In the genomic region with DNA sequence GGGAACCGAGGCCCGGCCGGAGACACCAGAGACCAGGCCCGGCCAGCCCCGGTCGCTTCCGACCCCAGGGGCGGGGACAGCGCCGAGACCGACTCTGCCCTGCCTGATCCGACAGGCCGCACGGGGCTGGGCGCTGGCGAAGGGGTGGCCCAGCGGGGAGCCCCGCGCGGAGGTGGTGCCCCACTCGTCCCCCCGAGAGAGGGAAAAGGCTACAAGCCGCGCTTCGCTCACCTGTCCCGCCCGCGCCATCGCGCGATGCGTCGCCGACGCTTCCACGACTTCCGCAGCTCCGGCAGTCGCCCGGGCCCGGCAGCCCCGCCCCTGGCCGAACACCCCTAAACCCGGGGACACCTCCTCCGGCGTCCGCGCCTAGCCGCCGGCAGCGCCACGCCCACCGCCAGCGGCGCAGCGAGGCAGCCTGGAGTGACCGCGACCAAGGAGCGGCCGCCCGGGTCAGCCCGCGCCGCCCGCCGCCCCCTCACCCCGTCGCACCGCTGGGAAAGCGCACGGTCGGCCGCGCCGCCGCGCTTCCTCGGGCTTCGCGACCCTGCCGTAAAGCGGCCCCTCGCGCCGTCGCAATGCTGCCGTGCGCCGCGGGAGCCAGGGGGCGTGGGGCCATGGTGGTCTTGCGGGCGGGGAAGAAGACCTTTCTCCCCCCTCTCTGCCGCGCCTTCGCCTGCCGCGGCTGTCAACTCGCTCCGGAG, we compare ENCODE assay signal across 1 cellular context.
TF ChIP-seq lines count a peak whose summit lies in the region.

Gene BAG5 (minus strand): TSS at position 273 of the 704 bp plus-strand sequence. CDS start 1,493 bp downstream, outside the sequence.
Gene COA8 (plus strand): TSS at position 576 of the 704 bp plus-strand sequence. CDS start 42 bp downstream, at position 618.

TF ChIP-seq in K562, 482 proteins besides CTCF, POLR2A, EP300 and RAD21 (continued from another document and continues in another):
- TF ChIP-seq MTF1 (CRISPR knock-in tag; IDR thresholded peaks at IDR 0.05; ENCODE audit: borderline replicate concordance) = no peak
- TF ChIP-seq LCOR (CRISPR knock-in tag; IDR thresholded peaks at IDR 0.05) = no peak
- peak; percentile 74 for TF ChIP-seq PHF20 (IDR thresholded peaks at IDR 0.05; ENCODE audit: partially characterized antibody)
- TF ChIP-seq HCFC1 (IDR thresholded peaks at IDR 0.05; ENCODE audit: low read depth, low read length) = peak; percentile 64; the same call in 1 of the 2 replicates
- TF ChIP-seq ZNF717 (CRISPR knock-in tag; IDR thresholded peaks at IDR 0.05) = no peak
- TF ChIP-seq KDM1A (IDR thresholded peaks at IDR 0.05) = no peak
- no peak for TF ChIP-seq PPARD (CRISPR knock-in tag; IDR thresholded peaks at IDR 0.05)
- no peak for TF ChIP-seq RCOR1 (IDR thresholded peaks at IDR 0.05; ENCODE audit: borderline replicate concordance in 1 of 2, low read depth in 2 of 2, low read length in 2 of 2)
- TF ChIP-seq NONO (IDR thresholded peaks at IDR 0.05; ENCODE audit: low read depth in 2 of 2, low read length in 1 of 2) = peak; percentile 30 to 72; a peak in 2 of 4 replicates
- TF ChIP-seq CHD2 (IDR thresholded peaks at IDR 0.05; ENCODE audit: low read depth, low read length) = 0 out of 2 replicates have a peak, but pooled peaks have one; percentile 55
- TF ChIP-seq ZNF561 (CRISPR knock-in tag; conservative IDR thresholded peaks at IDR 0.05) = no peak
- TF ChIP-seq ZNF830 (CRISPR knock-in tag; IDR thresholded peaks at IDR 0.05) = no peak
- TF ChIP-seq MCM7 (IDR thresholded peaks at IDR 0.05) = no peak
- peak; percentile 96 for TF ChIP-seq ZBTB7A (IDR thresholded peaks at IDR 0.05; ENCODE audit: borderline replicate concordance, control insufficient read depth, low read depth, low read length)
- no peak for TF ChIP-seq ESRRA (IDR thresholded peaks at IDR 0.05; ENCODE audit: borderline replicate concordance, low read depth)
- TF ChIP-seq OTX1 (CRISPR knock-in tag; IDR thresholded peaks at IDR 0.05) = no peak
- no peak for TF ChIP-seq ZNF253 (CRISPR knock-in tag; conservative IDR thresholded peaks at IDR 0.05)
- TF ChIP-seq ZNF778 (CRISPR knock-in tag; IDR thresholded peaks at IDR 0.05) = no peak
- TF ChIP-seq, protein P1, sequence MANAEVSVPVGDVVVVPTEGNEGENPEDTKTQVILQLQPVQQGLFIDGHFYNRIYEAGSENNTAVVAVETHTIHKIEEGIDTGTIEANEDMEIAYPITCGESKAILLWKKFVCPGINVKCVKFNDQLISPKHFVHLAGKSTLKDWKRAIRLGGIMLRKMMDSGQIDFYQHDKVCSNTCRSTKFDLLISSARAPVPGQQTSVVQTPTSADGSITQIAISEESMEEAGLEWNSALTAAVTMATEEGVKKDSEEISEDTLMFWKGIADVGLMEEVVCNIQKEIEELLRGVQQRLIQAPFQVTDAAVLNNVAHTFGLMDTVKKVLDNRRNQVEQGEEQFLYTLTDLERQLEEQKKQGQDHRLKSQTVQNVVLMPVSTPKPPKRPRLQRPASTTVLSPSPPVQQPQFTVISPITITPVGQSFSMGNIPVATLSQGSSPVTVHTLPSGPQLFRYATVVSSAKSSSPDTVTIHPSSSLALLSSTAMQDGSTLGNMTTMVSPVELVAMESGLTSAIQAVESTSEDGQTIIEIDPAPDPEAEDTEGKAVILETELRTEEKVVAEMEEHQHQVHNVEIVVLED (CRISPR knock-in tag; IDR thresholded peaks at IDR 0.05) = peak; percentile 82
- no peak for TF ChIP-seq RBM17 (IDR thresholded peaks at IDR 0.05; ENCODE audit: borderline replicate concordance, low read depth, low read length)
- TF ChIP-seq GABPA (tag; conservative IDR thresholded peaks at IDR 0.05; ENCODE audit: low read depth) = peak; percentile 79
- TF ChIP-seq TCFL5 (CRISPR knock-in tag; conservative IDR thresholded peaks at IDR 0.05) = no peak
- TF ChIP-seq ZC3H11A (IDR thresholded peaks at IDR 0.05; ENCODE audit: low read depth, low read length) = no peak
- TF ChIP-seq ZNF583 (CRISPR knock-in tag; IDR thresholded peaks at IDR 0.05) = no peak
- TF ChIP-seq ZZZ3 (IDR thresholded peaks at IDR 0.05) = no peak
- TF ChIP-seq, protein P2, sequence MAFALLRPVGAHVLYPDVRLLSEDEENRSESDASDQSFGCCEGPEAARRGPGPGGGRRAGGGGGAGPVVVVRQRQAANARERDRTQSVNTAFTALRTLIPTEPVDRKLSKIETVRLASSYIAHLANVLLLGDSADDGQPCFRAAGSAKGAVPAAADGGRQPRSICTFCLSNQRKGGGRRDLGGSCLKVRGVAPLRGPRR (CRISPR knock-in tag; IDR thresholded peaks at IDR 0.05) = no peak
- no peak for TF ChIP-seq BACH1 (tag; IDR thresholded peaks at IDR 0.05)
- TF ChIP-seq, protein P3, sequence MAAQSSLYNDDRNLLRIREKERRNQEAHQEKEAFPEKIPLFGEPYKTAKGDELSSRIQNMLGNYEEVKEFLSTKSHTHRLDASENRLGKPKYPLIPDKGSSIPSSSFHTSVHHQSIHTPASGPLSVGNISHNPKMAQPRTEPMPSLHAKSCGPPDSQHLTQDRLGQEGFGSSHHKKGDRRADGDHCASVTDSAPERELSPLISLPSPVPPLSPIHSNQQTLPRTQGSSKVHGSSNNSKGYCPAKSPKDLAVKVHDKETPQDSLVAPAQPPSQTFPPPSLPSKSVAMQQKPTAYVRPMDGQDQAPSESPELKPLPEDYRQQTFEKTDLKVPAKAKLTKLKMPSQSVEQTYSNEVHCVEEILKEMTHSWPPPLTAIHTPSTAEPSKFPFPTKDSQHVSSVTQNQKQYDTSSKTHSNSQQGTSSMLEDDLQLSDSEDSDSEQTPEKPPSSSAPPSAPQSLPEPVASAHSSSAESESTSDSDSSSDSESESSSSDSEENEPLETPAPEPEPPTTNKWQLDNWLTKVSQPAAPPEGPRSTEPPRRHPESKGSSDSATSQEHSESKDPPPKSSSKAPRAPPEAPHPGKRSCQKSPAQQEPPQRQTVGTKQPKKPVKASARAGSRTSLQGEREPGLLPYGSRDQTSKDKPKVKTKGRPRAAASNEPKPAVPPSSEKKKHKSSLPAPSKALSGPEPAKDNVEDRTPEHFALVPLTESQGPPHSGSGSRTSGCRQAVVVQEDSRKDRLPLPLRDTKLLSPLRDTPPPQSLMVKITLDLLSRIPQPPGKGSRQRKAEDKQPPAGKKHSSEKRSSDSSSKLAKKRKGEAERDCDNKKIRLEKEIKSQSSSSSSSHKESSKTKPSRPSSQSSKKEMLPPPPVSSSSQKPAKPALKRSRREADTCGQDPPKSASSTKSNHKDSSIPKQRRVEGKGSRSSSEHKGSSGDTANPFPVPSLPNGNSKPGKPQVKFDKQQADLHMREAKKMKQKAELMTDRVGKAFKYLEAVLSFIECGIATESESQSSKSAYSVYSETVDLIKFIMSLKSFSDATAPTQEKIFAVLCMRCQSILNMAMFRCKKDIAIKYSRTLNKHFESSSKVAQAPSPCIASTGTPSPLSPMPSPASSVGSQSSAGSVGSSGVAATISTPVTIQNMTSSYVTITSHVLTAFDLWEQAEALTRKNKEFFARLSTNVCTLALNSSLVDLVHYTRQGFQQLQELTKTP (IDR thresholded peaks at IDR 0.05; ENCODE audit: low read depth in 1 of 2, partially characterized antibody in 2 of 2) = no peak
- no peak for TF ChIP-seq ZHX1 (conservative IDR thresholded peaks at IDR 0.05; ENCODE audit: low read length)
- TF ChIP-seq PCBP2 (IDR thresholded peaks at IDR 0.05; ENCODE audit: low read depth, low read length, poor library complexity, severe bottlenecking) = no peak
- TF ChIP-seq, protein P4, sequence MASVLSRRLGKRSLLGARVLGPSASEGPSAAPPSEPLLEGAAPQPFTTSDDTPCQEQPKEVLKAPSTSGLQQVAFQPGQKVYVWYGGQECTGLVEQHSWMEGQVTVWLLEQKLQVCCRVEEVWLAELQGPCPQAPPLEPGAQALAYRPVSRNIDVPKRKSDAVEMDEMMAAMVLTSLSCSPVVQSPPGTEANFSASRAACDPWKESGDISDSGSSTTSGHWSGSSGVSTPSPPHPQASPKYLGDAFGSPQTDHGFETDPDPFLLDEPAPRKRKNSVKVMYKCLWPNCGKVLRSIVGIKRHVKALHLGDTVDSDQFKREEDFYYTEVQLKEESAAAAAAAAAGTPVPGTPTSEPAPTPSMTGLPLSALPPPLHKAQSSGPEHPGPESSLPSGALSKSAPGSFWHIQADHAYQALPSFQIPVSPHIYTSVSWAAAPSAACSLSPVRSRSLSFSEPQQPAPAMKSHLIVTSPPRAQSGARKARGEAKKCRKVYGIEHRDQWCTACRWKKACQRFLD (CRISPR knock-in tag; IDR thresholded peaks at IDR 0.05) = no peak
- TF ChIP-seq ZNF23 (CRISPR knock-in tag; IDR thresholded peaks at IDR 0.05) = no peak
- no peak for TF ChIP-seq ZNF124 (CRISPR knock-in tag; IDR thresholded peaks at IDR 0.05)
- no peak for TF ChIP-seq CBFA2T3 (IDR thresholded peaks at IDR 0.05)
- TF ChIP-seq ZFX (CRISPR knock-in tag; IDR thresholded peaks at IDR 0.05) = peak; percentile 72
- no peak for TF ChIP-seq ZSCAN29 (IDR thresholded peaks at IDR 0.05)
- TF ChIP-seq ZNF146 (CRISPR knock-in tag; IDR thresholded peaks at IDR 0.05; ENCODE audit: unreplicated experiment) = no peak
- TF ChIP-seq GABPB1 (CRISPR knock-in tag; IDR thresholded peaks at IDR 0.05) = no peak; the same call in 1 of the 2 replicates
- TF ChIP-seq ZBTB33 (CRISPR knock-in tag; IDR thresholded peaks at IDR 0.05) = no peak
- TF ChIP-seq ARID3B (CRISPR knock-in tag; IDR thresholded peaks at IDR 0.05; ENCODE audit: borderline replicate concordance) = no peak
- TF ChIP-seq ATF3 (IDR thresholded peaks at IDR 0.05) = no peak
- TF ChIP-seq ATF3 (CRISPR knock-in tag; conservative IDR thresholded peaks at IDR 0.05) = no peak
- no peak for TF ChIP-seq SIRT6 (IDR thresholded peaks at IDR 0.05; ENCODE audit: low read depth, low read length)
- no peak for TF ChIP-seq BRF1 (IDR thresholded peaks at IDR 0.05; ENCODE audit: borderline replicate concordance, extremely low read depth, insufficient read length)
- peak; percentile 80 for TF ChIP-seq FOXP1 (CRISPR knock-in tag; IDR thresholded peaks at IDR 0.05)
- no peak for TF ChIP-seq WHSC1 (IDR thresholded peaks at IDR 0.05; ENCODE audit: low read length)
- TF ChIP-seq, protein P5, sequence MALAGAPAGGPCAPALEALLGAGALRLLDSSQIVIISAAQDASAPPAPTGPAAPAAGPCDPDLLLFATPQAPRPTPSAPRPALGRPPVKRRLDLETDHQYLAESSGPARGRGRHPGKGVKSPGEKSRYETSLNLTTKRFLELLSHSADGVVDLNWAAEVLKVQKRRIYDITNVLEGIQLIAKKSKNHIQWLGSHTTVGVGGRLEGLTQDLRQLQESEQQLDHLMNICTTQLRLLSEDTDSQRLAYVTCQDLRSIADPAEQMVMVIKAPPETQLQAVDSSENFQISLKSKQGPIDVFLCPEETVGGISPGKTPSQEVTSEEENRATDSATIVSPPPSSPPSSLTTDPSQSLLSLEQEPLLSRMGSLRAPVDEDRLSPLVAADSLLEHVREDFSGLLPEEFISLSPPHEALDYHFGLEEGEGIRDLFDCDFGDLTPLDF (CRISPR knock-in tag; IDR thresholded peaks at IDR 0.05) = no peak
- no peak for TF ChIP-seq TCF7 (IDR thresholded peaks at IDR 0.05; ENCODE audit: borderline replicate concordance)
- TF ChIP-seq CSDE1 (IDR thresholded peaks at IDR 0.05) = no peak
